ENCODE assay signal across 8 cellular contexts in the genomic region with DNA sequence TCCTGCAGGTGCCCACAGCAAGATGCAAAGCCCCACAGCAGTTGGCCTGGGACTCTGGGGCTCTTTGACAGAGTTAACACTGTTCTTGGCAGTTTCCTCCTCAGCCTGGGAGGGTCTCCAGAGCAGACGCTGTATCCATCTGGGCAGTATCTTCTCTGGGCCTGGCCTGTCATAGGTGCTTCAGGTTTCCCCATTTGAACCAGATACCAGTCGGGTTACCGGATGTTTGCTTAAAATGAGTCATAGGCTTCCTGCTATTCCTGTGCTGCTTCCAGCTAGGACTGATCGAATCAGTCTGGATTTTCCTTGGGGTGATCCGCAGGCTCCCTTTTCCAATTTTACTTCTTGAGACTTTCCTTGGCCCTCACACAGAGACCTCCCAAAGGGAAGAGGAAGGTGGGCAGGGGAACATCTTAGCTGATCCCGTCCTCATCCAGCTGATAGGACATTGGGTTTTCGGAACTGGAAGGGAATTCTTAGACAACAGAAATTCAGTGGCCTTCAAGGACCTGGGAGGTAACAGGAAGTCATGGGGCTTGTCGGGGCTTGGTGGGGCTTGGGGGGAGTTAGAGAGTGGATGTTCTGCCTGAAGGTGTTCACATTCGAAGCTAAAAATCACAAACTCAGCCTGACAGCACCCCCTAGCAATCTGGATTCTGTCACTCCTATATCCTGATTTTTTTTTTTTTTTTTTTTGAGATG. TPM values are rescaled to one million over a fixed set of nuclear protein-coding genes. Genes with fewer than 3 reads are reported as not detected.
A peak's percentile ranks its signal among the peaks of the same experiment; 100 is the strongest.
DNase-seq lines count a peak whose midpoint lies in the region; ATAC-seq and TF ChIP-seq lines count a peak whose summit lies in the region.

No MANE protein-coding gene starts in this region.

- H3K36me3 ChIP-seq in BLaER1 (peaks cover 15% of the 10 kb centered on the region), HUES64 (ENCODE audit: insufficient read depth, low read length) (peaks cover 11% of the 10 kb centered on the region), adipocyte (ENCODE audit: control insufficient read depth, insufficient read depth, low read length, severe bottlenecking) (peaks cover 11% of the 10 kb centered on the region), kidney epithelial cell (ENCODE audit: control insufficient read depth, insufficient read depth, low read length) (no peaks in the 10 kb centered on the region), upper lobe of left lung (peaks cover 0 to 13% (median 4%) of the 10 kb centered on the region in 4 donors)

- ATAC-seq in upper lobe of left lung (ENCODE audit: low FRiP score in 2 of 2) (no peak), GM18498 (IDR thresholded peaks at IDR 0.05; ENCODE audit: unreplicated experiment) (no peak), HG03135 (IDR thresholded peaks at IDR 0.05; ENCODE audit: unreplicated experiment) (no peak)

- TF ChIP-seq EP300 in upper lobe of left lung (IDR thresholded peaks at IDR 0.05), result peak in 1 of 4 donors; percentile 48

- no peak for TF ChIP-seq POLR2A in upper lobe of left lung (IDR thresholded peaks at IDR 0.05)

- 0 out of 2 replicates have a peak overlapping the region, but pooled peaks have one; percentile 7 for H3K4me2 ChIP-seq in BLaER1

- H3K4me3 ChIP-seq in BLaER1, result no peak overlapping the region
- no peak overlapping the region for H3K4me3 ChIP-seq in HUES64 (ENCODE audit: low read length)
- no peak overlapping the region for H3K4me3 ChIP-seq in adipocyte (ENCODE audit: low read length)
- no peak overlapping the region for H3K4me3 ChIP-seq in kidney epithelial cell (ENCODE audit: low read depth, low read length)
- H3K4me3 ChIP-seq in upper lobe of left lung, result no peak overlapping the region

- DNase-seq in adipocyte (ENCODE audit: low read depth) (peak; percentile 73), kidney epithelial cell (ENCODE audit: low read depth) (peak; percentile 55), upper lobe of left lung (peak in 1 of 2 donors; percentile 59), GOT3 (lab: John Stamatoyannopoulos, UW) (no peak)

- H3K9ac ChIP-seq in BLaER1 (no peak overlapping the region), HUES64 (ENCODE audit: low read depth, low read length) (peak overlapping the region; percentile 55; the same call in 1 of the 2 replicates), adipocyte (ENCODE audit: low read length) (no peak overlapping the region)

- peaks cover 13% of the 10 kb centered on the region; the same call in 1 of the 2 replicates for H4K20me1 ChIP-seq in BLaER1

- no peak for TF ChIP-seq CTCF in kidney epithelial cell (IDR thresholded peaks at IDR 0.05; ENCODE audit: insufficient read depth, low read length, poor library complexity, severe bottlenecking)
- no peak for TF ChIP-seq CTCF in upper lobe of left lung (IDR thresholded peaks at IDR 0.05)

- peak overlapping the region; percentile 22; the same call in 1 of the 2 replicates for H3K27ac ChIP-seq in BLaER1
- H3K27ac ChIP-seq in HUES64 (ENCODE audit: low read depth, low read length), result peak overlapping the region; percentile 89
- H3K27ac ChIP-seq in upper lobe of left lung, result peak overlapping the region; percentile 76 to 93 (median 84)

- H3K9me3 ChIP-seq in BLaER1, result no peaks in the 10 kb centered on the region
- no peaks in the 10 kb centered on the region for H3K9me3 ChIP-seq in HUES64 (ENCODE audit: insufficient read depth, low read depth, low read length)
- H3K9me3 ChIP-seq in adipocyte (ENCODE audit: control insufficient read depth, low read length), result no peaks in the 10 kb centered on the region
- no peaks in the 10 kb centered on the region for H3K9me3 ChIP-seq in upper lobe of left lung

- H3K27me3 ChIP-seq in BLaER1, result no peaks in the 10 kb centered on the region
- H3K27me3 ChIP-seq in HUES64 (ENCODE audit: insufficient read depth, low read length), result no peaks in the 10 kb centered on the region
- H3K27me3 ChIP-seq in adipocyte (replicated peaks; ENCODE audit: control insufficient read depth, insufficient read depth, low read length), result no peaks in the 10 kb centered on the region
- H3K27me3 ChIP-seq in kidney epithelial cell (ENCODE audit: control insufficient read depth, insufficient read depth, low read length), result no peaks in the 10 kb centered on the region
- H3K27me3 ChIP-seq in upper lobe of left lung, result no peaks in the 10 kb centered on the region

- 44% methylated on average over 8 of the region's 9 CpGs for WGBS in HUES64
- 40 to 60% methylated on average over 7 to 9 of the region's 9 CpGs for WGBS in upper lobe of left lung, 2 donors

- peaks cover 31% of the 10 kb centered on the region for H3K4me1 ChIP-seq in BLaER1
- H3K4me1 ChIP-seq in HUES64 (ENCODE audit: insufficient read depth, low read length), result peaks cover 28% of the 10 kb centered on the region
- peaks cover 42% of the 10 kb centered on the region for H3K4me1 ChIP-seq in adipocyte (ENCODE audit: control insufficient read depth, insufficient read depth, low read length)
- peaks cover 32 to 49% (median 44%) of the 10 kb centered on the region in 4 donors for H3K4me1 ChIP-seq in upper lobe of left lung

RNA-seq across cellular contexts. Expression of a gene that starts 2.4 kb away (rescaled TPM):
- 84.8 TPM for polyA plus RNA-seq in HUES64 (2013, experiment 1 of 2)
- 81.4 TPM for polyA plus RNA-seq in HUES64 (2013, experiment 2 of 2)
- total RNA-seq in kidney epithelial cell (131 and 133 TPM in 2 replicates), upper lobe of left lung (10 to 100 TPM; 27.0 to 60.8 (median 52.4) TPM)

RNA-seq across cellular contexts. Expression of a gene that starts 12.9 kb away (rescaled TPM):
- 30.8 TPM for polyA plus RNA-seq in HUES64 (2013, experiment 1 of 2)
- polyA plus RNA-seq in HUES64 (2013, experiment 2 of 2), result 32.1 TPM
- total RNA-seq in kidney epithelial cell (57.7 and 59.6 TPM in 2 replicates), upper lobe of left lung (10 to 100 TPM; 48.2 to 67.4 (median 56.9) TPM)

RNA-seq across cellular contexts. Expression of a gene that starts 47.7 kb away (rescaled TPM):
- 0.20 TPM for polyA plus RNA-seq in HUES64 (2013, experiment 1 of 2)
- polyA plus RNA-seq in HUES64 (2013, experiment 2 of 2), result 0.63 TPM
- total RNA-seq in kidney epithelial cell (1.6 and 1.8 TPM in 2 replicates), upper lobe of left lung (10 to 100 TPM in 1 of 6 donors, 1 to 10 TPM in 5; 2.0 to 12.6 (median 4.4) TPM)

Comparison
In these comparisons a context has a peak if more than half of its experiments do, and no peak if none do; other contexts are left out.
1. H3K27ac ChIP-seq: peak in every context shown above with its lines; median percentile 89 in HUES64; 84 in upper lobe of left lung; 22 in BLaER1.